1 cellular context compared by ENCODE assay signal in the genomic region with DNA sequence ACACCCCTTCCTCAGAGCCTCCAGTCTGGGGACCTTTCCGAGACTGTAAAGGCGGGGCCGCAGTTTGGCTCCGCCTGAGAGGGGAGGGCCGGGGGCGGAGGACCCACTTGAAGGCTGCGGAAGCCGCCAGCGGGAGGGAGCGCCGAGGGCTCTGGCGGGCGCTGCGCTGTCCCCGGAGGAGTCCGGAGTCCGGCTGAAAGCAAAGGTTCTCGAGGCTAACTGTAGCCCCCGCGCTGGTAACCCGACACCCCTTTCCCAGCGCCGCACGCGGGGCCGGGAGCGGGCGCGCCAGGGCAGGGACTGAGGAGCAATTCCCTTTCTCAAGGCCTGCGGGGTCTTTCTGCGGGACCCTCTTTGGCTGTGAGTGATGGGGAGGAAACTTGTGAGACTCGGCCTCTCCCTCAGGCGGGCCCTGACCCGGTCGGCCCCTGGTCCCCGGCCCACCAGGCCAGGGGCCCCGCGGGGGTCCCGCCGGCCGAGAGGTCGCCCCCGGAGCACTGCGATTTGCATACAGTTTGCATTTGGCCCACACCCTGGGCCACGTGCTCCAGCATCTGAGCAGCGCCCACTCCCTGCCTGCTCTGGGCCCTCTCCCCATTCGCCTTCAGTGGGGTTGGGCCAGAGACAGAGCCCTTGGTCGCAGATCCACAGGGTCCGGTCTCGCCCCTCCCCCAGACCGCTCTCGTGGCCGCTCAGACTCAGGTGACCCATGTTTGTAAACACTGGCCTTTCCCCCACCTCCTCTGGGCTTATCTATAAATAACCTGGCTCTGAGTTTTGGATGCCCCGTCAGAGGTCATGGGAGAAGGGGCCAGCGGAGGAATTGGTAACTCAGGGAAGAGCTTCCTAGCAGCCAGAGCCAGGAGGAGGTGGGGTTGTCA.
TF ChIP-seq lines count a peak whose summit lies in the region.

No MANE protein-coding gene starts in this region.

TF ChIP-seq in HepG2, 621 proteins besides CTCF, POLR2A, EP300 and RAD21 (continued from another document and continues in another):
- TF ChIP-seq, protein P1, sequence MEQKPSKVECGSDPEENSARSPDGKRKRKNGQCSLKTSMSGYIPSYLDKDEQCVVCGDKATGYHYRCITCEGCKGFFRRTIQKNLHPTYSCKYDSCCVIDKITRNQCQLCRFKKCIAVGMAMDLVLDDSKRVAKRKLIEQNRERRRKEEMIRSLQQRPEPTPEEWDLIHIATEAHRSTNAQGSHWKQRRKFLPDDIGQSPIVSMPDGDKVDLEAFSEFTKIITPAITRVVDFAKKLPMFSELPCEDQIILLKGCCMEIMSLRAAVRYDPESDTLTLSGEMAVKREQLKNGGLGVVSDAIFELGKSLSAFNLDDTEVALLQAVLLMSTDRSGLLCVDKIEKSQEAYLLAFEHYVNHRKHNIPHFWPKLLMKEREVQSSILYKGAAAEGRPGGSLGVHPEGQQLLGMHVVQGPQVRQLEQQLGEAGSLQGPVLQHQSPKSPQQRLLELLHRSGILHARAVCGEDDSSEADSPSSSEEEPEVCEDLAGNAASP (CRISPR knock-in tag; IDR thresholded peaks at IDR 0.05; ENCODE audit: borderline replicate concordance): peak; percentile 40; the same call in 1 of the 2 replicates
- TF ChIP-seq SNAI1 (CRISPR knock-in tag; IDR thresholded peaks at IDR 0.05; ENCODE audit: borderline replicate concordance) (no peak), ZNF10 (CRISPR knock-in tag; IDR thresholded peaks at IDR 0.05; ENCODE audit: borderline replicate concordance, low read depth) (no peak), HOXA3 (CRISPR knock-in tag; IDR thresholded peaks at IDR 0.05) (peak; percentile 60), HNF4A (CRISPR knock-in tag; IDR thresholded peaks at IDR 0.05) (peak; percentile 66), PHB2 (IDR thresholded peaks at IDR 0.05; ENCODE audit: partially characterized antibody) (no peak), YEATS4 (CRISPR knock-in tag; IDR thresholded peaks at IDR 0.05; ENCODE audit: borderline replicate concordance) (peak; percentile 59; the same call in 1 of the 2 replicates), ONECUT2 (CRISPR knock-in tag; IDR thresholded peaks at IDR 0.05) (no peak), FOXM1 (CRISPR knock-in tag; IDR thresholded peaks at IDR 0.05) (no peak), THAP11 (CRISPR knock-in tag; IDR thresholded peaks at IDR 0.05) (peak; percentile 11; the same call in 1 of the 2 replicates), KDM2A (CRISPR knock-in tag; IDR thresholded peaks at IDR 0.05; ENCODE audit: borderline replicate concordance, low read depth) (peak; percentile 69; the same call in 1 of the 2 replicates), NONO (IDR thresholded peaks at IDR 0.05) (no peak), NONO (CRISPR knock-in tag; conservative IDR thresholded peaks at IDR 0.05) (0 out of 2 replicates have a peak, but pooled peaks have one; percentile 38), HMG20B (CRISPR knock-in tag; conservative IDR thresholded peaks at IDR 0.05) (no peak), ZZZ3 (CRISPR knock-in tag; IDR thresholded peaks at IDR 0.05; ENCODE audit: borderline replicate concordance) (no peak), CCAR2 (optimal IDR thresholded peaks at IDR 0.05; ENCODE audit: low read depth, low read length) (no peak), ZNF879 (CRISPR knock-in tag; IDR thresholded peaks at IDR 0.05) (no peak), DNMT3B (CRISPR knock-in tag; conservative IDR thresholded peaks at IDR 0.05) (no peak), ZFP37 (CRISPR knock-in tag; IDR thresholded peaks at IDR 0.05; ENCODE audit: borderline replicate concordance) (no peak), HNRNPL (IDR thresholded peaks at IDR 0.05; ENCODE audit: low read depth, low read length) (0 out of 2 replicates have a peak, but pooled peaks have one; percentile 25), RBFOX2 (IDR thresholded peaks at IDR 0.05; ENCODE audit: low read depth, low read length) (peak; percentile 77), ZNF570 (CRISPR knock-in tag; IDR thresholded peaks at IDR 0.05; ENCODE audit: borderline replicate concordance) (no peak), NR2F6 (IDR thresholded peaks at IDR 0.05) (no peak), NR2F6 (CRISPR knock-in tag; IDR thresholded peaks at IDR 0.05) (no peak), ATF7-NPFF (CRISPR knock-in tag; IDR thresholded peaks at IDR 0.05; ENCODE audit: low read depth) (no peak), ZNF720 (CRISPR knock-in tag; IDR thresholded peaks at IDR 0.05) (no peak), ZNF468 (CRISPR knock-in tag; IDR thresholded peaks at IDR 0.05) (no peak), ZMAT3 (CRISPR knock-in tag; conservative IDR thresholded peaks at IDR 0.05) (no peak), MBD4 (IDR thresholded peaks at IDR 0.05; ENCODE audit: borderline replicate concordance, low read length) (no peak), SIN3B (IDR thresholded peaks at IDR 0.05; ENCODE audit: low read length) (no peak), ZNF772 (CRISPR knock-in tag; IDR thresholded peaks at IDR 0.05) (no peak; the same call in 1 of the 2 replicates), FOXK1 (CRISPR knock-in tag; IDR thresholded peaks at IDR 0.05; ENCODE audit: borderline replicate concordance, low read depth) (no peak; the same call in 1 of the 2 replicates), ZNF567 (CRISPR knock-in tag; IDR thresholded peaks at IDR 0.05; ENCODE audit: borderline replicate concordance) (no peak), FOSL2 (CRISPR knock-in tag; IDR thresholded peaks at IDR 0.05) (no peak), KDM6A (CRISPR knock-in tag; IDR thresholded peaks at IDR 0.05; ENCODE audit: low read depth) (no peak), TMF1 (CRISPR knock-in tag; IDR thresholded peaks at IDR 0.05; ENCODE audit: low read depth) (peak; percentile 52; the same call in 1 of the 2 replicates), KDM5B (CRISPR knock-in tag; IDR thresholded peaks at IDR 0.05; ENCODE audit: borderline replicate concordance) (no peak), FOXO1 (CRISPR knock-in tag; IDR thresholded peaks at IDR 0.05) (no peak)
- TF ChIP-seq, protein P2, sequence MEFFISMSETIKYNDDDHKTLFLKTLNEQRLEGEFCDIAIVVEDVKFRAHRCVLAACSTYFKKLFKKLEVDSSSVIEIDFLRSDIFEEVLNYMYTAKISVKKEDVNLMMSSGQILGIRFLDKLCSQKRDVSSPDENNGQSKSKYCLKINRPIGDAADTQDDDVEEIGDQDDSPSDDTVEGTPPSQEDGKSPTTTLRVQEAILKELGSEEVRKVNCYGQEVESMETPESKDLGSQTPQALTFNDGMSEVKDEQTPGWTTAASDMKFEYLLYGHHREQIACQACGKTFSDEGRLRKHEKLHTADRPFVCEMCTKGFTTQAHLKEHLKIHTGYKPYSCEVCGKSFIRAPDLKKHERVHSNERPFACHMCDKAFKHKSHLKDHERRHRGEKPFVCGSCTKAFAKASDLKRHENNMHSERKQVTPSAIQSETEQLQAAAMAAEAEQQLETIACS (CRISPR knock-in tag; IDR thresholded peaks at IDR 0.05): no peak
- TF ChIP-seq, protein P3, sequence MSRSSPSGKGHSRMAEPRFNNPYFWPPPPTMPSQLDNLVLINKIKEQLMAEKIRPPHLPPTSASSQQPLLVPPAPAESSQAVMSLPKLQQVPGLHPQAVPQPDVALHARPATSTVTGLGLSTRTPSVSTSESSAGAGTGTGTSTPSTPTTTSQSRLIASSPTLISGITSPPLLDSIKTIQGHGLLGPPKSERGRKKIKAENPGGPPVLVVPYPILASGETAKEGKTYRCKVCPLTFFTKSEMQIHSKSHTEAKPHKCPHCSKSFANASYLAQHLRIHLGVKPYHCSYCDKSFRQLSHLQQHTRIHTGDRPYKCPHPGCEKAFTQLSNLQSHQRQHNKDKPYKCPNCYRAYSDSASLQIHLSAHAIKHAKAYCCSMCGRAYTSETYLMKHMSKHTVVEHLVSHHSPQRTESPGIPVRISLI (CRISPR knock-in tag; IDR thresholded peaks at IDR 0.05; ENCODE audit: borderline replicate concordance): no peak
- TF ChIP-seq, protein P4, sequence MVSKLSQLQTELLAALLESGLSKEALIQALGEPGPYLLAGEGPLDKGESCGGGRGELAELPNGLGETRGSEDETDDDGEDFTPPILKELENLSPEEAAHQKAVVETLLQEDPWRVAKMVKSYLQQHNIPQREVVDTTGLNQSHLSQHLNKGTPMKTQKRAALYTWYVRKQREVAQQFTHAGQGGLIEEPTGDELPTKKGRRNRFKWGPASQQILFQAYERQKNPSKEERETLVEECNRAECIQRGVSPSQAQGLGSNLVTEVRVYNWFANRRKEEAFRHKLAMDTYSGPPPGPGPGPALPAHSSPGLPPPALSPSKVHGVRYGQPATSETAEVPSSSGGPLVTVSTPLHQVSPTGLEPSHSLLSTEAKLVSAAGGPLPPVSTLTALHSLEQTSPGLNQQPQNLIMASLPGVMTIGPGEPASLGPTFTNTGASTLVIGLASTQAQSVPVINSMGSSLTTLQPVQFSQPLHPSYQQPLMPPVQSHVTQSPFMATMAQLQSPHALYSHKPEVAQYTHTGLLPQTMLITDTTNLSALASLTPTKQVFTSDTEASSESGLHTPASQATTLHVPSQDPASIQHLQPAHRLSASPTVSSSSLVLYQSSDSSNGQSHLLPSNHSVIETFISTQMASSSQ (IDR thresholded peaks at IDR 0.05; ENCODE audit: low read depth): no peak
- TF ChIP-seq, protein P4 (CRISPR knock-in tag; IDR thresholded peaks at IDR 0.05; ENCODE audit: borderline replicate concordance): no peak
- TF ChIP-seq, protein P5, sequence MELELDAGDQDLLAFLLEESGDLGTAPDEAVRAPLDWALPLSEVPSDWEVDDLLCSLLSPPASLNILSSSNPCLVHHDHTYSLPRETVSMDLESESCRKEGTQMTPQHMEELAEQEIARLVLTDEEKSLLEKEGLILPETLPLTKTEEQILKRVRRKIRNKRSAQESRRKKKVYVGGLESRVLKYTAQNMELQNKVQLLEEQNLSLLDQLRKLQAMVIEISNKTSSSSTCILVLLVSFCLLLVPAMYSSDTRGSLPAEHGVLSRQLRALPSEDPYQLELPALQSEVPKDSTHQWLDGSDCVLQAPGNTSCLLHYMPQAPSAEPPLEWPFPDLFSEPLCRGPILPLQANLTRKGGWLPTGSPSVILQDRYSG (CRISPR knock-in tag; IDR thresholded peaks at IDR 0.05): no peak
- TF ChIP-seq, protein P6, sequence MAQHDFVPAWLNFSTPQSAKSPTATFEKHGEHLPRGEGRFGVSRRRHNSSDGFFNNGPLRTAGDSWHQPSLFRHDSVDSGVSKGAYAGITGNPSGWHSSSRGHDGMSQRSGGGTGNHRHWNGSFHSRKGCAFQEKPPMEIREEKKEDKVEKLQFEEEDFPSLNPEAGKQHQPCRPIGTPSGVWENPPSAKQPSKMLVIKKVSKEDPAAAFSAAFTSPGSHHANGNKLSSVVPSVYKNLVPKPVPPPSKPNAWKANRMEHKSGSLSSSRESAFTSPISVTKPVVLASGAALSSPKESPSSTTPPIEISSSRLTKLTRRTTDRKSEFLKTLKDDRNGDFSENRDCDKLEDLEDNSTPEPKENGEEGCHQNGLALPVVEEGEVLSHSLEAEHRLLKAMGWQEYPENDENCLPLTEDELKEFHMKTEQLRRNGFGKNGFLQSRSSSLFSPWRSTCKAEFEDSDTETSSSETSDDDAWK (CRISPR knock-in tag; IDR thresholded peaks at IDR 0.05): no peak
- TF ChIP-seq, protein P7, sequence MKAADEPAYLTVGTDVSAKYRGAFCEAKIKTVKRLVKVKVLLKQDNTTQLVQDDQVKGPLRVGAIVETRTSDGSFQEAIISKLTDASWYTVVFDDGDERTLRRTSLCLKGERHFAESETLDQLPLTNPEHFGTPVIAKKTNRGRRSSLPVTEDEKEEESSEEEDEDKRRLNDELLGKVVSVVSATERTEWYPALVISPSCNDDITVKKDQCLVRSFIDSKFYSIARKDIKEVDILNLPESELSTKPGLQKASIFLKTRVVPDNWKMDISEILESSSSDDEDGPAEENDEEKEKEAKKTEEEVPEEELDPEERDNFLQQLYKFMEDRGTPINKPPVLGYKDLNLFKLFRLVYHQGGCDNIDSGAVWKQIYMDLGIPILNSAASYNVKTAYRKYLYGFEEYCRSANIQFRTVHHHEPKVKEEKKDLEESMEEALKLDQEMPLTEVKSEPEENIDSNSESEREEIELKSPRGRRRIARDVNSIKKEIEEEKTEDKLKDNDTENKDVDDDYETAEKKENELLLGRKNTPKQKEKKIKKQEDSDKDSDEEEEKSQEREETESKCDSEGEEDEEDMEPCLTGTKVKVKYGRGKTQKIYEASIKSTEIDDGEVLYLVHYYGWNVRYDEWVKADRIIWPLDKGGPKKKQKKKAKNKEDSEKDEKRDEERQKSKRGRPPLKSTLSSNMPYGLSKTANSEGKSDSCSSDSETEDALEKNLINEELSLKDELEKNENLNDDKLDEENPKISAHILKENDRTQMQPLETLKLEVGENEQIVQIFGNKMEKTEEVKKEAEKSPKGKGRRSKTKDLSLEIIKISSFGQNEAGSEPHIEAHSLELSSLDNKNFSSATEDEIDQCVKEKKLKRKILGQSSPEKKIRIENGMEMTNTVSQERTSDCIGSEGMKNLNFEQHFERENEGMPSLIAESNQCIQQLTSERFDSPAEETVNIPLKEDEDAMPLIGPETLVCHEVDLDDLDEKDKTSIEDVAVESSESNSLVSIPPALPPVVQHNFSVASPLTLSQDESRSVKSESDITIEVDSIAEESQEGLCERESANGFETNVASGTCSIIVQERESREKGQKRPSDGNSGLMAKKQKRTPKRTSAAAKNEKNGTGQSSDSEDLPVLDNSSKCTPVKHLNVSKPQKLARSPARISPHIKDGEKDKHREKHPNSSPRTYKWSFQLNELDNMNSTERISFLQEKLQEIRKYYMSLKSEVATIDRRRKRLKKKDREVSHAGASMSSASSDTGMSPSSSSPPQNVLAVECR (CRISPR knock-in tag; IDR thresholded peaks at IDR 0.05; ENCODE audit: borderline replicate concordance): peak; percentile 70
